In the genomic region with DNA sequence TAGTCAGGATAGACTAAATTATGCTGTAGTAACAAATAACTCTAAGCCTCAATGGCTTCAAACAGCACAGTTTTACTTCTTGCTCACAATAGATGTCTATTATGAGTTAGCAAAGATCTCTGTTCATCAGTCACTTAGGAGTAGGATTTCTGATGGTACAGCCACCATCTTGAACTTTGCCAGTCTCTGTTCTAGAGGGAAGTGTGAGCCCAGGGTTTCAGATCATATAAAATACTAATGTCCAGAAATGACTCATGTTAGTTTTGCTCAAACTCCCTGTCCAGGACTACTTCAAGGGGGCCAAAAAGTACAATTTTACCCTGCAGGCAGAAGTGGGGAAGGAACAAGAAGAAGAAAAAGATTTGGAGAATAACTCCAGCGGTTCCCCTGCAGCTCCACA, we compare ENCODE assay signal across 1 cellular context.
TF ChIP-seq lines count a peak whose summit lies in the region.

No MANE protein-coding gene starts in this region.

TF ChIP-seq in H1, 55 proteins besides CTCF, POLR2A, EP300 and RAD21 (continued from another document):
- TF ChIP-seq ATF2 (IDR thresholded peaks at IDR 0.05; ENCODE audit: low read length) (no peak), PHF8 (conservative IDR thresholded peaks at IDR 0.05; ENCODE audit: low read depth, low read length) (no peak), KDM1A (IDR thresholded peaks at IDR 0.05; ENCODE audit: borderline replicate concordance, low read length) (no peak), YY1 (IDR thresholded peaks at IDR 0.05; ENCODE audit: low read depth, low read length) (no peak), NRF1 (IDR thresholded peaks at IDR 0.05; ENCODE audit: low read depth, low read length) (no peak), EZH2 (IDR thresholded peaks at IDR 0.05; ENCODE audit: low read depth, low read length, severe bottlenecking) (no peak), CBX8 (IDR thresholded peaks at IDR 0.05; ENCODE audit: borderline replicate concordance, low read depth, low read length) (no peak), CEBPB (IDR thresholded peaks at IDR 0.05; ENCODE audit: low read depth, low read length) (no peak), SAP30 (IDR thresholded peaks at IDR 0.05; ENCODE audit: insufficient read depth, insufficient replicate concordance, low read length) (no peak), SIN3A (conservative IDR thresholded peaks at IDR 0.05 in 1 of 2, IDR thresholded peaks at IDR 0.05 in 1 of 2; ENCODE audit: low read depth in 1 of 2, low read length in 2 of 2) (no peak), BCL11A (IDR thresholded peaks at IDR 0.05; ENCODE audit: low read depth in 2 of 2, low read length in 2 of 2) (no peak)
- TF ChIP-seq, protein P1, sequence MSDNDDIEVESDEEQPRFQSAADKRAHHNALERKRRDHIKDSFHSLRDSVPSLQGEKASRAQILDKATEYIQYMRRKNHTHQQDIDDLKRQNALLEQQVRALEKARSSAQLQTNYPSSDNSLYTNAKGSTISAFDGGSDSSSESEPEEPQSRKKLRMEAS (IDR thresholded peaks at IDR 0.05): no peak
